Comparison of ENCODE assay signal across 1 cellular context in genomic region chrX:77668391-77669237, GRCh38.
TF ChIP-seq lines count a peak whose summit lies in the region.

No MANE protein-coding gene starts in this region.

TF ChIP-seq in K562, 482 proteins besides CTCF, POLR2A, EP300 and RAD21 (continued from another document and continues in another):
- no peak for TF ChIP-seq ZNF592 (IDR thresholded peaks at IDR 0.05)
- TF ChIP-seq KAT7 (CRISPR knock-in tag; IDR thresholded peaks at IDR 0.05; ENCODE audit: borderline replicate concordance): no peak
- TF ChIP-seq ZMIZ1 (IDR thresholded peaks at IDR 0.05; ENCODE audit: low read depth in 2 of 2, low read length in 2 of 2): no peak
- TF ChIP-seq USF2 (CRISPR knock-in tag; IDR thresholded peaks at IDR 0.05): no peak
- TF ChIP-seq ZBTB11 (CRISPR knock-in tag; IDR thresholded peaks at IDR 0.05): no peak
- no peak for TF ChIP-seq ZNF311 (CRISPR knock-in tag; IDR thresholded peaks at IDR 0.05)
- no peak for TF ChIP-seq PHF20 (IDR thresholded peaks at IDR 0.05; ENCODE audit: partially characterized antibody)
- TF ChIP-seq MAFG (tag; conservative IDR thresholded peaks at IDR 0.05): peak; percentile 36; the same call in 1 of the 2 replicates
- TF ChIP-seq PBX2 (CRISPR knock-in tag; IDR thresholded peaks at IDR 0.05; ENCODE audit: low read depth): no peak
- TF ChIP-seq PBX2 (tag; conservative IDR thresholded peaks at IDR 0.05; ENCODE audit: low read depth): no peak
- TF ChIP-seq ZBTB40 (IDR thresholded peaks at IDR 0.05): no peak
- TF ChIP-seq ZBTB40 (CRISPR knock-in tag; IDR thresholded peaks at IDR 0.05): no peak
- TF ChIP-seq ZNF282 (CRISPR knock-in tag; IDR thresholded peaks at IDR 0.05): no peak
- peak; percentile 77 for TF ChIP-seq NFE2 (IDR thresholded peaks at IDR 0.05; ENCODE audit: low read depth)
- no peak for TF ChIP-seq KLF13 (tag; IDR thresholded peaks at IDR 0.05; ENCODE audit: borderline replicate concordance, low read depth)
- TF ChIP-seq ZNF77 (CRISPR knock-in tag; IDR thresholded peaks at IDR 0.05): no peak
- no peak for TF ChIP-seq CBX5 (IDR thresholded peaks at IDR 0.05; ENCODE audit: borderline replicate concordance, low read depth)
- no peak for TF ChIP-seq MYBL2 (IDR thresholded peaks at IDR 0.05; ENCODE audit: low read depth)
- no peak for TF ChIP-seq MYBL2 (CRISPR knock-in tag; IDR thresholded peaks at IDR 0.05; ENCODE audit: borderline replicate concordance)
- TF ChIP-seq MCM3 (IDR thresholded peaks at IDR 0.05): no peak
- TF ChIP-seq THAP7 (CRISPR knock-in tag; IDR thresholded peaks at IDR 0.05): no peak
- TF ChIP-seq SNRNP70 (optimal IDR thresholded peaks at IDR 0.05; ENCODE audit: low read depth, low read length): no peak
- TF ChIP-seq CBFA2T2 (conservative IDR thresholded peaks at IDR 0.05): no peak
- no peak for TF ChIP-seq ZNF24 (IDR thresholded peaks at IDR 0.05)
- no peak for TF ChIP-seq ZBTB1 (CRISPR knock-in tag; IDR thresholded peaks at IDR 0.05; ENCODE audit: borderline replicate concordance, low read depth)
- TF ChIP-seq ZNF316 (IDR thresholded peaks at IDR 0.05): peak; percentile 56
- no peak for TF ChIP-seq HOMEZ (CRISPR knock-in tag; IDR thresholded peaks at IDR 0.05)
- TF ChIP-seq NFIX (CRISPR knock-in tag; IDR thresholded peaks at IDR 0.05; ENCODE audit: low read depth): no peak
- no peak for TF ChIP-seq FIP1L1 (IDR thresholded peaks at IDR 0.05; ENCODE audit: low read depth, low read length, poor library complexity, severe bottlenecking)
